Comparison of ENCODE assay signal across 16 cellular contexts in the genomic region with DNA sequence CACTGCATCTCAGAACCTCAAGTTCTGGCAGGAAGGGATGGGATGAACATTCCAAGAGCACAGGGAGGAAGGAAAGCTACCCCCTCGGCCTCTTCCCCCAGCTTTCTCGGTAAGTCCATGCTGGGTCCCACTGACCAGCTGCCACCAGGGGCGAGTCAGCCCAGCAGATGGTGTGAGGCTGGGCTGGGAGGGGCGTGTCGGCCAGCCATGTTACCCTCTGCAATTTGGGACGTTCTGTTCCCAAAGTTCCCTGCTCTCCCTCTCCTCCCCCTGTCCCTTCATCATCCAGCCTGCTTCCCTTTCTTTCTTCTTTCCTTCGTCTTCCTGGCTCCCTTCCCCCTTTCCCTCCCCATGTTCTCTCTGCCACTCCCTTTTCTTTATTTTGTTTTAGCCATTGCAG.
"Had no signal": no experiment of that assay in that cellular context is flagged by ENCODE, and none has a peak within 500 bp of the region (broad histone marks: within the 10 kb centered on the region; RNA-seq: fewer than 3 reads in every experiment).

No MANE protein-coding gene starts in this region.

- H3K27me3 ChIP-seq: cardiac muscle cell, gastrocnemius medialis, sigmoid colon had no signal

- H3K4me3 ChIP-seq: cardiac muscle cell, gastrocnemius medialis, prostate gland, sigmoid colon, thoracic aorta had no signal

- H3K27ac ChIP-seq: cardiac muscle cell, epithelial cell of prostate, gastrocnemius medialis, prostate gland, sigmoid colon, thoracic aorta had no signal

- H3K4me1 ChIP-seq: prostate gland had no signal

- H3K9me3 ChIP-seq: gastrocnemius medialis, prostate gland, sigmoid colon, thoracic aorta had no signal

- ATAC-seq: activated T-helper 17 cell treated with anti-CD3 and anti-CD28 coated beads, Interleukin-2, amount 50 U/mL, for 72 hours; naive thymus-derived CD4-positive, alpha-beta T cell; T-cell had no signal

- H3K36me3 ChIP-seq: cardiac muscle cell, gastrocnemius medialis, prostate gland, sigmoid colon, thoracic aorta had no signal

- DNase-seq: activated CD4-positive, alpha-beta T cell treated with anti-CD3 and anti-CD28 coated beads, Interleukin-2, amount 10 ng/mL, durations not matched to agents 7 days and 5 days; activated CD8-positive, alpha-beta memory T cell treated with anti-CD3 and anti-CD28 coated beads for 24 hours; activated naive CD4-positive, alpha-beta T cell treated with anti-CD3 and anti-CD28 coated beads for 36 hours; effector CD4-positive, alpha-beta T cell; gastrocnemius medialis; midbrain; naive thymus-derived CD4-positive, alpha-beta T cell; occipital lobe; sigmoid colon; stimulated activated CD4-positive, alpha-beta T cell treated with anti-CD3 and anti-CD28 coated beads, Interleukin-12 subunit alpha, Interleukin-12 subunit beta, amount 100 ng/mL, for 4 hours; T-cell had no signal
